18 cellular contexts compared by ENCODE assay signal in genomic region chr4:150039790-150040189, GRCh38. TPM values are rescaled to one million over a fixed set of nuclear protein-coding genes. Genes with fewer than 3 reads are reported as not detected.
DNase-seq lines count a peak whose midpoint lies in the region; ATAC-seq, FAIRE-seq and TF ChIP-seq lines count a peak whose summit lies in the region.
"Had no signal": no experiment of that assay in that cellular context is flagged by ENCODE, and none has a peak within 500 bp of the region (broad histone marks: within the 10 kb centered on the region; RNA-seq: fewer than 3 reads in every experiment).

No MANE protein-coding gene starts in this region.

- no peak overlapping the region for H3K23ac ChIP-seq in H1 (ENCODE audit: insufficient read length)

- no peaks in the 10 kb centered on the region for H3K9me3 ChIP-seq in H1 (ENCODE audit: insufficient read depth in 2 of 2, low read depth in 1 of 2, low read length in 1 of 2)

- peak; percentile 10 for DNase-seq in Caki2 (ENCODE audit: low read depth)
- peak; percentile 37 for DNase-seq in NCI-H2081 (lab: John Stamatoyannopoulos, UW)
- no peak for DNase-seq in H1 (ENCODE audit: low read depth in 1 of 2, low spot score in 2 of 2)
- no peak for DNase-seq in T1000 (lab: John Stamatoyannopoulos, UW)
- DNase-seq in NK-92 (lab: John Stamatoyannopoulos, UW; ENCODE audit: unreplicated experiment), result no peak
- DNase-seq in foreskin keratinocyte, result no peak
- DNase-seq: ACHN; activated T-cell treated with anti-CD3 and anti-CD28 coated beads, Interleukin-2, amount 50 U/mL, for 24 hours; CD4-positive, CD25-positive, alpha-beta regulatory T cell; cortex of kidney; GM23248; NCI-H2029 treated with DMSO at 0.1 percent for 48 hours; NCI-H82; right cardiac atrium had no signal

- H2BK15ac ChIP-seq in H1 (ENCODE audit: low read length), result no peak overlapping the region

- no peaks in the 10 kb centered on the region for H3K23me2 ChIP-seq in H1 (ENCODE audit: low read depth, low read length)

- no peak overlapping the region for H3K18ac ChIP-seq in H1 (ENCODE audit: extremely low read depth, low read length)

- CTCF ChIA-PET in H1 (lab: Charles Lee; ENCODE audit: partially characterized antibody), result no interaction called here

- no peak for TF ChIP-seq POLR2A in H1 (IDR thresholded peaks at IDR 0.05; ENCODE audit: control extremely low read depth in 1 of 2, low read depth in 2 of 2, low read length in 2 of 2)

- H3K27ac ChIP-seq in H1 (ENCODE audit: low read depth, low read length), result no peak overlapping the region
- no peak overlapping the region for H3K27ac ChIP-seq in foreskin keratinocyte
- H3K27ac ChIP-seq: GM23248 had no signal

- no peak overlapping the region for H2BK120ac ChIP-seq in H1 (replicated peaks; ENCODE audit: low read depth, low read length)

- H3K9ac ChIP-seq in H1 (replicated peaks in 1 of 4; ENCODE audit: extremely low read depth in 1 of 4, low read depth in 3 of 4, low read length in 3 of 4), result no peak overlapping the region
- H3K9ac ChIP-seq: GM23248 had no signal

- H3K27me3 ChIP-seq in H1 (replicated peaks in 1 of 4; ENCODE audit: control insufficient read depth in 3 of 4, extremely low read depth in 1 of 4, insufficient read depth in 3 of 4, low read length in 3 of 4) (no peaks in the 10 kb centered on the region), foreskin keratinocyte (no peaks in the 10 kb centered on the region)

- H3K4me3 ChIP-seq in H1 (ENCODE audit: extremely low read depth in 1 of 4, insufficient read depth in 2 of 4, low read depth in 3 of 4, low read length in 4 of 4), result no peak overlapping the region
- H3K4me3 ChIP-seq: GM23248 had no signal

- FAIRE-seq in H1 (lab: Jason Lieb, UNC), result peak; percentile 66
- FAIRE-seq: endothelial cell of umbilical vein had no signal

- no peak overlapping the region for H4K91ac ChIP-seq in H1 (replicated peaks; ENCODE audit: insufficient read length, low read length)

- no peak overlapping the region for H2AK5ac ChIP-seq in H1 (ENCODE audit: low read depth, low read length)

- TF ChIP-seq RAD21 in H1 (IDR thresholded peaks at IDR 0.05 in 1 of 2, conservative IDR thresholded peaks at IDR 0.05 in 1 of 2; ENCODE audit: low read depth in 2 of 2, low read length in 2 of 2), result no peak

- H2BK20ac ChIP-seq in H1 (ENCODE audit: low read length), result no peak overlapping the region

- H2AFZ ChIP-seq in H1 (ENCODE audit: low read length), result no peak overlapping the region
- H2AFZ ChIP-seq: GM23248 had no signal

- ATAC-seq in HG02798 (IDR thresholded peaks at IDR 0.05; ENCODE audit: poor library complexity, unreplicated experiment) (peak; percentile 33), HG03045 (IDR thresholded peaks at IDR 0.05; ENCODE audit: unreplicated experiment) (no peak), foreskin keratinocyte (no peak)
- ATAC-seq: activated naive CD4-positive, alpha-beta T cell treated with anti-CD3 and anti-CD28 coated beads, Interleukin-2, amount 50 U/mL, for 72 hours; right cardiac atrium had no signal

- POLR2A ChIA-PET in H1 (lab: Charles Lee; ENCODE audit: partially characterized antibody), result no interaction called here

- in situ Hi-C loops in Caki2 (cut with HindIII; ENCODE audit: low pct_unique_long_range_greater_than_20kb, low sequenced_read_pairs), result no loop called here

- H3K4ac ChIP-seq in H1 (replicated peaks; ENCODE audit: insufficient read length, low read depth, low read length), result no peak overlapping the region

- 93% methylated on average over 1 of the region's 1 CpG; no CpG with 5 or more reads in 1 of the 2 experiments for WGBS in H1 (ENCODE audit: extremely low coverage in 1 of 2, insufficient coverage in 1 of 2, insufficient read length in 1 of 2, insufficient replicate concordance in 2 of 2, low coverage in 1 of 2, low lambda C conversion rate in 2 of 2, missing lambda C conversion rate in 1 of 2), 2 experiments

- H3K4me2 ChIP-seq in H1 (ENCODE audit: insufficient read depth in 1 of 2, low read depth in 2 of 2, low read length in 2 of 2), result no peak overlapping the region

- no peak for TF ChIP-seq EP300 in H1 (IDR thresholded peaks at IDR 0.05; ENCODE audit: borderline replicate concordance in 1 of 2, low read depth in 2 of 2, low read length in 2 of 2)

- H3K4me1 ChIP-seq in H1 (replicated peaks in 1 of 4; ENCODE audit: control insufficient read depth in 3 of 4, insufficient read depth in 4 of 4, low read length in 3 of 4), result peaks cover 0 to 6% (median 1%) of the 10 kb centered on the region in 4 experiments; a peak in 2 of 7 replicates
- H3K4me1 ChIP-seq in foreskin keratinocyte, result peaks cover 12% of the 10 kb centered on the region

- no peaks in the 10 kb centered on the region for H3K36me3 ChIP-seq in H1 (ENCODE audit: control insufficient read depth in 2 of 4, insufficient read depth in 4 of 4, low read length in 3 of 4)

- no peaks in the 10 kb centered on the region for H3K79me1 ChIP-seq in H1 (ENCODE audit: low read depth, low read length)

- H4K5ac ChIP-seq in H1 (ENCODE audit: insufficient read length, low read depth, low read length), result no peak overlapping the region

- no peak overlapping the region for H3K14ac ChIP-seq in H1 (ENCODE audit: insufficient read length)

- no peak overlapping the region for H3K56ac ChIP-seq in H1 (replicated peaks; ENCODE audit: insufficient read length, low read depth, low read length)

- TF ChIP-seq CTCF in H1 (IDR thresholded peaks at IDR 0.05; ENCODE audit: control extremely low read depth in 1 of 3, insufficient read depth in 1 of 3, low read depth in 1 of 3, low read length in 3 of 3) (no peak), foreskin keratinocyte (conservative IDR thresholded peaks at IDR 0.05) (no peak)

- H4K20me1 ChIP-seq in H1 (replicated peaks in 1 of 2; ENCODE audit: control insufficient read depth in 1 of 2, insufficient read depth in 2 of 2, low read length in 2 of 2), result no peaks in the 10 kb centered on the region

- no peak overlapping the region for H2BK5ac ChIP-seq in H1 (ENCODE audit: low read depth, low read length)

- no peaks in the 10 kb centered on the region for H3K79me2 ChIP-seq in H1 (ENCODE audit: control insufficient read depth in 1 of 2, insufficient read depth in 2 of 2, low read length in 2 of 2)

- no peak overlapping the region for H2BK12ac ChIP-seq in H1 (ENCODE audit: low read depth, low read length)

- no peak overlapping the region for H4K8ac ChIP-seq in H1 (ENCODE audit: extremely low read depth, insufficient read depth, low read length)

TF ChIP-seq in H1, 55 proteins besides CTCF, POLR2A, EP300 and RAD21:
- TF ChIP-seq ASH2L (IDR thresholded peaks at IDR 0.05; ENCODE audit: low read length) (no peak), YY1 (IDR thresholded peaks at IDR 0.05; ENCODE audit: low read depth, low read length) (0 out of 2 replicates have a peak, but pooled peaks have one; percentile 38)

RNA-seq across cellular contexts. Expression of gene DCLK2, which starts 38.5 kb away (rescaled TPM):
- total RNA-seq in Caki2 (2014; rRNA removed; shearing (Covaris generic); ENCODE audit: low replicate concordance), result 11.1 and 29.7 TPM in 2 replicates
- total RNA-seq in H1 (2021; fragmentation: NEBNext Ultra II Directional; extraction: Animal tissue kit (Norgen Biotek cat#: 25700)), result 0.27 and 0.37 TPM in 2 replicates
- polyA plus RNA-seq in H1 (2011; rRNA removed) (0.14 and 0.32 TPM in 2 replicates), foreskin keratinocyte (not detected in 2 replicates)
- 0.30 TPM for polyA plus RNA-seq in H1 (2011; cell fraction: cytosol; rRNA removed)
- 0.30 TPM for polyA plus RNA-seq in H1 (2011; cell fraction: nucleus; rRNA removed)
- 0.37 to 0.58 TPM (median 0.46 TPM) in 4 replicates for polyA plus RNA-seq in H1 (2012, experiment 1 of 2)
- polyA plus RNA-seq in H1 (2012, experiment 2 of 2), result 0.39 TPM
- polyA plus RNA-seq in H1 (2013, experiment 1 of 2), result 0.10 TPM
- polyA plus RNA-seq in H1 (2013, experiment 2 of 2), result 0.09 TPM
- 0.76 and 0.95 TPM in 2 replicates for polyA minus RNA-seq in H1 (2011; rRNA and poly(A)+ RNA removed)
- polyA minus RNA-seq in H1 (2011; cell fraction: cytosol; rRNA and poly(A)+ RNA removed), result 0.59 TPM
- 1.6 TPM for polyA minus RNA-seq in H1 (2011; cell fraction: nucleus; rRNA and poly(A)+ RNA removed)
- total RNA-seq in foreskin keratinocyte, result 0.07 and 0.10 TPM in 2 replicates
- total RNA-seq: activated naive CD4-positive, alpha-beta T cell treated with anti-CD3 and anti-CD28 coated beads, Interleukin-2, amount 50 U/mL, for 72 hours had no signal
- polyA plus RNA-seq: CD4-positive, CD25-positive, alpha-beta regulatory T cell had no signal

Comparison
In these comparisons a context has a peak if more than half of its experiments do, and no peak if none do; other contexts are left out.
1. DNase-seq: peak in Caki2 (single experiment) and NCI-H2081 (2 of 2); none in H1 (0 of 2), T1000 (single experiment), NK-92 (single experiment) and foreskin keratinocyte (0 of 2).